Comparison of ENCODE assay signal across 31 cellular contexts in genomic region chr4:73780243-73780642, GRCh38. TPM values are rescaled to one million over a fixed set of nuclear protein-coding genes. Genes with fewer than 3 reads are reported as not detected.
"Had no signal": no experiment of that assay in that cellular context is flagged by ENCODE, and none has a peak within 500 bp of the region (broad histone marks: within the 10 kb centered on the region; RNA-seq: fewer than 3 reads in every experiment).

No MANE protein-coding gene starts in this region.

- ATAC-seq: activated naive CD8-positive, alpha-beta T cell treated with anti-CD3 and anti-CD28 coated beads, Interleukin-2, amount 50 U/mL, for 24 hours; activated T-cell treated with anti-CD3 and anti-CD28 coated beads, Interleukin-2, amount 50 U/mL, for 4 hours; body of pancreas; gastroesophageal sphincter; T-helper 17 cell had no signal

- H3K4me3 ChIP-seq: adrenal gland, body of pancreas, colonic mucosa, esophagus squamous epithelium, gastroesophageal sphincter had no signal

- DNase-seq: activated CD4-positive, alpha-beta memory T cell treated with anti-CD3 and anti-CD28 coated beads, Interleukin-2, amount 10 ng/mL, durations not matched to agents 7 days and 5 days; activated CD4-positive, alpha-beta T cell treated with anti-CD3 and anti-CD28 coated beads for 4 hours; activated CD4-positive, alpha-beta T cell treated with anti-CD3 and anti-CD28 coated beads, Interleukin-2, amount 10 ng/mL, durations not matched to agents 7 days and 5 days; activated CD4-positive, alpha-beta T cell treated with anti-CD3 and anti-CD28 coated beads, Interleukin-2, amount 50 U/mL, for 4 hours; activated CD4-positive, CD25-positive, alpha-beta regulatory T cell; activated CD4-positive, CD25-positive, alpha-beta regulatory T cell treated with anti-CD3 and anti-CD28 coated beads, Interleukin-2, amount 50 U/mL, for 72 hours; activated CD8-positive, alpha-beta memory T cell treated with anti-CD3 and anti-CD28 coated beads, Interleukin-2, amount 50 U/mL, for 48 hours; activated effector memory CD4-positive, alpha-beta T cell treated with anti-CD3 and anti-CD28 coated beads, Interleukin-2, amount 50 U/mL, for 16 hours; activated naive CD4-positive, alpha-beta T cell treated with anti-CD3 and anti-CD28 coated beads for 36 hours; activated naive CD8-positive, alpha-beta T cell treated with anti-CD3 and anti-CD28 coated beads for 36 hours; activated naive CD8-positive, alpha-beta T cell treated with anti-CD3 and anti-CD28 coated beads, Interleukin-2, amount 50 U/mL, for 24 hours; activated T-cell treated with anti-CD3 and anti-CD28 coated beads for 4 hours; activated T-cell treated with anti-CD3 and anti-CD28 coated beads, Interleukin-2, amount 50 U/mL, for 4 hours; adrenal gland; amygdala; aorta; body of pancreas; caudate nucleus; colonic mucosa; effector CD8-positive, alpha-beta T cell; esophagus squamous epithelium; foreskin melanocyte; T-helper 1 cell; T-helper 17 cell; T1000 had no signal

- H3K27me3 ChIP-seq: adrenal gland, colonic mucosa, esophagus squamous epithelium, gastroesophageal sphincter had no signal

- H3K27ac ChIP-seq: adrenal gland, body of pancreas, colonic mucosa, epithelial cell of prostate, esophagus squamous epithelium, gastroesophageal sphincter had no signal

- H3K9me3 ChIP-seq: adrenal gland, body of pancreas, colonic mucosa, esophagus squamous epithelium, gastroesophageal sphincter had no signal

- H3K4me1 ChIP-seq: colonic mucosa had no signal

- H3K36me3 ChIP-seq: adrenal gland, colonic mucosa, esophagus squamous epithelium, gastroesophageal sphincter had no signal

- FAIRE-seq: endometrium, endothelial cell of umbilical vein had no signal

RNA-seq across cellular contexts. Expression of gene CXCL8, which starts 39.9 kb away (rescaled TPM):
- total RNA-seq: activated naive CD4-positive, alpha-beta T cell treated with anti-CD3 and anti-CD28 coated beads for 36 hours had no signal

RNA-seq across cellular contexts. Expression of gene CXCL6, which starts 56.2 kb away (rescaled TPM):
- total RNA-seq: activated CD4-positive, alpha-beta memory T cell treated with anti-CD3 and anti-CD28 coated beads, Interleukin-2, amount 10 ng/mL, durations not matched to agents 7 days and 5 days; activated CD4-positive, alpha-beta T cell treated with anti-CD3 and anti-CD28 coated beads, Interleukin-2, amount 10 ng/mL, durations not matched to agents 7 days and 5 days; activated naive CD4-positive, alpha-beta T cell treated with anti-CD3 and anti-CD28 coated beads for 36 hours; activated naive CD8-positive, alpha-beta T cell treated with anti-CD3 and anti-CD28 coated beads for 36 hours; activated T-cell treated with anti-CD3 and anti-CD28 coated beads, Interleukin-2, amount 50 U/mL, for 4 hours; activated T-helper 2 cell treated with anti-CD3 and anti-CD28 coated beads, Interferon-gamma antibody, Interleukin-2, Interleukin-4, amounts not matched to agents 10 μg/mL and 5 μg/mL and 100 μg/mL, durations not matched to agents 14 hours and 24 hours and 36 hours; chondrocyte; T-helper 17 cell had no signal
- polyA plus RNA-seq: aorta had no signal
